ENCODE assay signal across 21 cellular contexts in genomic region chr5:132209901-132210545, GRCh38. TPM values are rescaled to one million over a fixed set of nuclear protein-coding genes. Genes with fewer than 3 reads are reported as not detected.
"Had no signal": no experiment of that assay in that cellular context is flagged by ENCODE, and none has a peak within 500 bp of the region (broad histone marks: within the 10 kb centered on the region; RNA-seq: fewer than 3 reads in every experiment).

No MANE protein-coding gene starts in this region.

- H3K27me3 Mint-ChIP-seq: activated CD4-positive, alpha-beta T cell treated with anti-CD3 and anti-CD28 coated beads, Interleukin-2, amount 10 ng/mL, durations not matched to agents 24 days and 14 days had no signal

- H3K4me3 ChIP-seq: adrenal gland, dorsolateral prefrontal cortex, tibial artery had no signal

- H3K9me3 Mint-ChIP-seq: activated CD4-positive, alpha-beta T cell treated with anti-CD3 and anti-CD28 coated beads, Interleukin-2, amount 10 ng/mL, durations not matched to agents 24 days and 14 days; activated naive CD4-positive, alpha-beta T cell treated with anti-CD3 and anti-CD28 coated beads, Interleukin-2, amount 50 U/mL, for 72 hours; T-helper 2 cell treated with Interferon-gamma antibody and Interleukin-4, amounts not matched to agents 5 μg/mL and 100 μg/mL, for 36 hours; WTC11 had no signal

- H3K9ac ChIP-seq: SK-N-SH had no signal

- H3K9me3 ChIP-seq: adrenal gland, SK-N-SH, tibial artery had no signal

- DNase-seq: activated CD4-positive, alpha-beta T cell treated with anti-CD3 and anti-CD28 coated beads, Interleukin-2, amount 10 ng/mL, durations not matched to agents 24 days and 14 days; activated CD8-positive, alpha-beta memory T cell treated with anti-CD3 and anti-CD28 coated beads for 24 hours; activated gamma-delta T cell treated with Interleukin-2 at 50 U/mL for 16 hours; foreskin fibroblast; hypothalamus; mammary epithelial cell; SK-N-SH; stimulated activated CD4-positive, alpha-beta T cell treated with anti-CD3 and anti-CD28 coated beads, Interleukin-12 subunit alpha, Interleukin-12 subunit beta, amount 100 ng/mL, for 4 hours; stimulated activated CD4-positive, alpha-beta T cell treated with anti-CD3 and anti-CD28 coated beads, Interleukin-1b, Interleukin-23, amount 100 ng/mL, for 48 hours; stimulated activated CD8-positive, alpha-beta memory T cell treated with anti-CD3 and anti-CD28 coated beads, Interleukin-4, amount 100 ng/mL, for 48 hours; stimulated activated naive CD4-positive, alpha-beta T cell had no signal

- H3K4me3 Mint-ChIP-seq: activated CD4-positive, alpha-beta T cell treated with anti-CD3 and anti-CD28 coated beads, Interleukin-2, amount 10 ng/mL, durations not matched to agents 24 days and 14 days; T-helper 2 cell treated with Interferon-gamma antibody and Interleukin-4, amounts not matched to agents 5 μg/mL and 100 μg/mL, for 36 hours; WTC11 had no signal

- H3K36me3 Mint-ChIP-seq: activated naive CD4-positive, alpha-beta T cell treated with anti-CD3 and anti-CD28 coated beads, Interleukin-2, amount 50 U/mL, for 72 hours had no signal

- H3K27me3 ChIP-seq: adrenal gland, dorsolateral prefrontal cortex, tibial artery had no signal

- H3K27ac ChIP-seq: adrenal gland, epithelial cell of prostate, tibial artery had no signal

- FAIRE-seq: bronchial epithelial cell, keratinocyte had no signal

- H3K27ac Mint-ChIP-seq: activated CD4-positive, alpha-beta T cell treated with anti-CD3 and anti-CD28 coated beads, Interleukin-2, amount 10 ng/mL, durations not matched to agents 24 days and 14 days; activated naive CD4-positive, alpha-beta T cell treated with anti-CD3 and anti-CD28 coated beads, Interleukin-2, amount 50 U/mL, for 72 hours; T-helper 2 cell treated with Interferon-gamma antibody and Interleukin-4, amounts not matched to agents 5 μg/mL and 100 μg/mL, for 36 hours; WTC11 had no signal

- H3K4me2 ChIP-seq: SK-N-SH had no signal

RNA-seq across cellular contexts. Expression of gene PDLIM4, which starts 47.5 kb away (rescaled TPM):
- total RNA-seq: activated naive CD4-positive, alpha-beta T cell treated with anti-CD3 and anti-CD28 coated beads, Interleukin-2, amount 50 U/mL, for 72 hours; mononuclear cell had no signal
